Comparison of ENCODE assay signal across 8 cellular contexts in the genomic region with DNA sequence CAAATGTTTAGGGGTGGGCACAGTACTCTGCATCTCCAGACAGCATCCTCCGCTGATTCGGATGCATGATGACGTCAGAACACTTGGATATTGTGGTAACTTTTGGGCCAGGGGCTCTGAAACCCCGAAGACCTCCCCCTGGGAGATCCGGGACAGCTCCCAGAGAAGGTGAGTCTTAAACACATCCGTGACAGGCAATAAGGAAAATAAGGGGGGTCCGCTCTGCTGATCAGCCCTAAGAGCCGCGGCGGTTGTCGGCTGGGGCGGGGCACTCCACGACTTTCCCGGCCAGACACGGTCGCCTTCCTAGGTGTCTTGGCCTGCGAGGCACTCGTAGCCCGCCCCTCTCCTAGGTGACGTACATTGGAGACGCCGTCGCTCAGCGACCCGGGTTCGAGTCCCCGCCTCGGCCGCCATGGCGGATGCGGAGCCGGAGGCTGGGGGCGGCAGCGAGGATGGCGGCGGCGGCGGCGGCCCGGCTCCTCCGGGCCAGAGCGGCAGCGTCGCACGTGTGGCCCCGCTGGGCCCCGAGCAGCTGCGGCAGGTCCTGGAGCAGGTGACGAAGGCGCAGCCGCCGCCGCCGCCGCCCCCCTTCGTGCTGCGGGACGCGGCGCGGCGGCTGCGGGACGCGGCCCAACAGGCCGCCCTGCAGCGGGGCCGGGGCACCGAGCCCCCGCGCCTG. TPM values are rescaled to one million over a fixed set of nuclear protein-coding genes. Genes with fewer than 3 reads are reported as not detected.
A peak's percentile ranks its signal among the peaks of the same experiment; 100 is the strongest.
DNase-seq lines count a peak whose midpoint lies in the region; ATAC-seq and TF ChIP-seq lines count a peak whose summit lies in the region.

A gene (plus strand): TSS at position 396 of the 682 bp plus-strand sequence. CDS start 20 bp downstream, at position 416.

- no peaks in the 10 kb centered on the region for H3K9me3 ChIP-seq in A673 (ENCODE audit: low read depth, low read length, poor library complexity, severe bottlenecking)
- no peaks in the 10 kb centered on the region for H3K9me3 ChIP-seq in iPS-18c (ENCODE audit: control insufficient read depth, insufficient read depth, low read length)
- H3K9me3 ChIP-seq in skeletal muscle satellite cell (replicated peaks; ENCODE audit: low read length) = no peaks in the 10 kb centered on the region

- H3K4me1 ChIP-seq in A673 (ENCODE audit: insufficient read depth, low read length, poor library complexity, severe bottlenecking) (peaks cover 21% of the 10 kb centered on the region), skeletal muscle satellite cell (ENCODE audit: control insufficient read depth, insufficient read depth, low read length) (peaks cover 50% of the 10 kb centered on the region)

- intact Hi-C loops in A673 (cut with micrococcal nuclease; ENCODE audit: unreplicated experiment) = loop anchor here (5.0 to 10.0 kb wide), 2 partner anchors 198 to 615 kb away; no protein-coding TSS in a partner anchor

- no peaks in the 10 kb centered on the region for H3K27me3 ChIP-seq in A673 (replicated peaks; ENCODE audit: insufficient read depth, low read depth, low read length, poor library complexity)
- no peaks in the 10 kb centered on the region for H3K27me3 ChIP-seq in skeletal muscle satellite cell (ENCODE audit: control insufficient read depth, insufficient read depth, low read length)

- H3K9ac ChIP-seq in skeletal muscle satellite cell (ENCODE audit: low read depth, low read length) = peak within 1 kb of the TSS; percentile 88

- H3K4me2 ChIP-seq in skeletal muscle satellite cell (ENCODE audit: low read length) = peak within 1 kb of the TSS; percentile 97

- H3K36me3 ChIP-seq in A673 (ENCODE audit: insufficient read depth, low read length, poor library complexity, severe bottlenecking) (no peaks in the 10 kb centered on the region), skeletal muscle satellite cell (ENCODE audit: insufficient read depth, low read length) (no peaks in the 10 kb centered on the region)

- BruUV-seq in A673 (replicated peaks; lab: Mats Ljungman, UMichigan) = no TSS peak

- peak within 1 kb of the TSS; percentile 68 for H3K4me3 ChIP-seq in A673 (ENCODE audit: low read depth, low read length, poor library complexity, severe bottlenecking)
- H3K4me3 ChIP-seq in iPS-18c (ENCODE audit: insufficient read depth, low read depth, low read length) = peak within 1 kb of the TSS; percentile 83
- H3K4me3 ChIP-seq in skeletal muscle satellite cell (ENCODE audit: low read length) = peak within 1 kb of the TSS; percentile 74

- peak; percentile 95 for DNase-seq in A673 (ENCODE audit: low spot score)
- DNase-seq in NCI-H2227 treated with DMSO at 0.1 percent for 48 hours (lab: John Stamatoyannopoulos, UW) = peak; percentile 79
- peak; percentile 44 for DNase-seq in brain pericyte (ENCODE audit: low read depth, low spot score)

- H3K27ac ChIP-seq in A673 (ENCODE audit: low read depth, low read length, poor library complexity, severe bottlenecking) = peak within 1 kb of the TSS; percentile 79
- peak within 1 kb of the TSS; percentile 90 for H3K27ac ChIP-seq in VCaP

- CTCF ChIA-PET in A673 (lab: Charles Lee) = interaction anchor here (0.5 kb wide), 1 partner anchor 256 kb away, joined by 6 read pairs; no protein-coding TSS in a partner anchor

- TF ChIP-seq CTCF in A673 (conservative IDR thresholded peaks at IDR 0.05; ENCODE audit: low read depth, low read length) = no peak
- no peak for TF ChIP-seq CTCF in VCaP (conservative IDR thresholded peaks at IDR 0.05)

- peak; percentile 42 for ATAC-seq in GM18873 (IDR thresholded peaks at IDR 0.05; ENCODE audit: low FRiP score, unreplicated experiment)
- peak; percentile 47 for ATAC-seq in HG03139 (IDR thresholded peaks at IDR 0.05; ENCODE audit: unreplicated experiment)

- POLR2A ChIA-PET in A673 (lab: Charles Lee; ENCODE audit: low non-redundant PET) = interaction anchor here (0.6 kb wide), 1 partner anchor 13 kb away, joined by 5 read pairs; no protein-coding TSS in a partner anchor

RNA-seq across cellular contexts. Expression of the gene that starts here (rescaled TPM):
- total RNA-seq in A673 (2021) = 13.5 and 16.0 TPM in 2 replicates
- total RNA-seq in skeletal muscle satellite cell (2012; rRNA removed) = 8.5 and 10.4 TPM in 2 replicates

Comparison
In these comparisons a context has a peak if more than half of its experiments do, and no peak if none do; other contexts are left out.
1. Peak in every context shown above with its lines: DNase-seq, ATAC-seq, H3K4me3 ChIP-seq and H3K27ac ChIP-seq.
2. DNase-seq: peak in every context shown above with its lines; median percentile 95 in A673; 79 in NCI-H2227 treated with DMSO at 0.1 percent for 48 hours; 44 in brain pericyte.